In the genomic region with DNA sequence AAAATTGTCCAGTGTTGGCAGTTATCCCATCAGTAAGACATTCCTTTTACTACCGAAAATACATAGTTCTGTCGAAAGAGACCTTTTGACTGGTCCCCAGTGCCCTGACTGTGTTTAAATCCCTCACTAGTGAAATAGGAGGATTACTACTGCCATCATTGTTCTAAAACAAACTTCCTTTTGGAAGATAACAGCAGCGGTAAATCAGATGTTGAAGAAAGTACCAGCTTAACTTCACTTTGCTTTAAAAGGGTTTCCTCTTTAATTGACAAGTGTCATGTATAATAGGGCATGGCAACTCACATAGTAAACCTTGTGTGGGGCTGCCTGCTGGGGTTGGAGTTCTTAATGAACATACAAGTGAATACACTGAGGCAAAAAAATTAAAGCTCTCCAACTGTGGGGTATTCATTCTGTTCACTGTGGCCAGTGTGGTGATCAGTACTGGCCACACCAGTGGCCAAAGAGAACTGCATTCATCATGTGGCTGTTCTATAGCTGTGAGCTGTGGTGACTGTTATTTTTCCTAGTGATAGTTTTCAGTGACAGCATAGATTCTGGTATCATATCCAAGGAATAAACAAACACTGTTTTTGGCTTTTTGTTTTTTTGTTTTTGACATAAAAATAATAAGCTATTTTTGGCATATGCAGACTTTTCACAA, we compare ENCODE assay signal across 13 cellular contexts.
DNase-seq lines count a peak whose midpoint lies in the region; ATAC-seq, FAIRE-seq and TF ChIP-seq lines count a peak whose summit lies in the region.
"Had no signal": no experiment of that assay in that cellular context is flagged by ENCODE, and none has a peak within 500 bp of the region (broad histone marks: within the 10 kb centered on the region; RNA-seq: fewer than 3 reads in every experiment).

No MANE protein-coding gene starts in this region.

- H3K9me3 Mint-ChIP-seq in stimulated activated memory B cell treated with anti-CD40 and anti-IgM and Interleukin-4, amounts not matched to agents 10 μg/mL and 1 μg/mL and 100 μg/mL, for 72 hours = no peaks in the 10 kb centered on the region
- no peaks in the 10 kb centered on the region for H3K9me3 Mint-ChIP-seq in activated naive CD4-positive, alpha-beta T cell treated with anti-CD3 and anti-CD28 coated beads for 36 hours

- H3K27ac ChIP-seq in caudate nucleus (ENCODE audit: low read depth, low read length) (peak overlapping the region; percentile 18), left lung (peak overlapping the region in 1 of 2 donors; percentile 21)

- ATAC-seq in left lung = peak; percentile 25
- ATAC-seq in stimulated activated memory B cell treated with anti-CD40 and anti-IgM and Interleukin-4, amounts not matched to agents 10 μg/mL and 1 μg/mL and 100 μg/mL, for 72 hours = peak; percentile 31
- ATAC-seq in GM19452 (IDR thresholded peaks at IDR 0.05; ENCODE audit: unreplicated experiment) = no peak

- no peaks in the 10 kb centered on the region for H3K36me3 ChIP-seq in left lung
- H3K36me3 ChIP-seq: tibial nerve had no signal

- H3K27me3 ChIP-seq in left lung = no peaks in the 10 kb centered on the region
- H3K27me3 ChIP-seq: tibial nerve had no signal

- H3K4me3 Mint-ChIP-seq in stimulated activated memory B cell treated with anti-CD40 and anti-IgM and Interleukin-4, amounts not matched to agents 10 μg/mL and 1 μg/mL and 100 μg/mL, for 72 hours = no peak overlapping the region
- H3K4me3 Mint-ChIP-seq in activated naive CD4-positive, alpha-beta T cell treated with anti-CD3 and anti-CD28 coated beads for 36 hours = no peak overlapping the region

- H3K27ac Mint-ChIP-seq in stimulated activated memory B cell treated with anti-CD40 and anti-IgM and Interleukin-4, amounts not matched to agents 10 μg/mL and 1 μg/mL and 100 μg/mL, for 72 hours = no peak overlapping the region
- H3K27ac Mint-ChIP-seq in activated naive CD4-positive, alpha-beta T cell treated with anti-CD3 and anti-CD28 coated beads for 36 hours = no peak overlapping the region

- FAIRE-seq in H54 (lab: Jason Lieb, UNC) = peak; percentile 27

- H3K4me3 ChIP-seq in left lung = no peak overlapping the region
- H3K4me3 ChIP-seq: tibial nerve had no signal

- CTCF ChIA-PET in activated naive CD4-positive, alpha-beta T cell treated with anti-CD3 and anti-CD28 coated beads for 36 hours (lab: Charles Lee) = interaction anchor here (0.6 kb wide), 1 partner anchor 105 kb away, joined by 3 read pairs; no protein-coding TSS in a partner anchor

- peaks cover under 1% of the 10 kb centered on the region for H3K27me3 Mint-ChIP-seq in stimulated activated memory B cell treated with anti-CD40 and anti-IgM and Interleukin-4, amounts not matched to agents 10 μg/mL and 1 μg/mL and 100 μg/mL, for 72 hours
- no peaks in the 10 kb centered on the region for H3K27me3 Mint-ChIP-seq in activated naive CD4-positive, alpha-beta T cell treated with anti-CD3 and anti-CD28 coated beads for 36 hours (ENCODE audit: low read depth)

- TF ChIP-seq CTCF in left lung (IDR thresholded peaks at IDR 0.05) = no peak

- DNase-seq in H54 (ENCODE audit: insufficient read length, low spot score) (no peak), caudate nucleus (lab: John Stamatoyannopoulos, UW) (no peak), left lung (no peak), MV-4-11 (lab: John Stamatoyannopoulos, UW) (no peak), HPDE6-E6E7 (ENCODE audit: extremely low spot score) (no peak)
- DNase-seq in activated naive CD4-positive, alpha-beta T cell treated with anti-CD3 and anti-CD28 coated beads for 36 hours = no peak
- DNase-seq: Calu3, NCI-H1930, NCI-H524, occipital lobe had no signal

- H3K4me1 ChIP-seq in left lung = peaks cover 14 to 20% of the 10 kb centered on the region in 2 donors

- no peaks in the 10 kb centered on the region for H3K4me1 Mint-ChIP-seq in stimulated activated memory B cell treated with anti-CD40 and anti-IgM and Interleukin-4, amounts not matched to agents 10 μg/mL and 1 μg/mL and 100 μg/mL, for 72 hours
- H3K4me1 Mint-ChIP-seq in activated naive CD4-positive, alpha-beta T cell treated with anti-CD3 and anti-CD28 coated beads for 36 hours (ENCODE audit: low read depth) = peaks cover 16% of the 10 kb centered on the region

- no peak for TF ChIP-seq POLR2A in H54 (IDR thresholded peaks at IDR 0.05; ENCODE audit: low read depth, low read length)

- intact Hi-C loops in left lung (cut with DNase I) = no loop called here
- intact Hi-C loops in activated naive CD4-positive, alpha-beta T cell treated with anti-CD3 and anti-CD28 coated beads for 36 hours (cut with micrococcal nuclease) = loop anchor here (5.0 kb wide), 2 partner anchors 79 to 161 kb away; no protein-coding TSS in a partner anchor

- H3K9me3 ChIP-seq in left lung = no peaks in the 10 kb centered on the region
- H3K9me3 ChIP-seq: tibial nerve had no signal

- H3K36me3 Mint-ChIP-seq in stimulated activated memory B cell treated with anti-CD40 and anti-IgM and Interleukin-4, amounts not matched to agents 10 μg/mL and 1 μg/mL and 100 μg/mL, for 72 hours = no peaks in the 10 kb centered on the region
- no peaks in the 10 kb centered on the region for H3K36me3 Mint-ChIP-seq in activated naive CD4-positive, alpha-beta T cell treated with anti-CD3 and anti-CD28 coated beads for 36 hours (ENCODE audit: low read depth)
